ENCODE assay signal across 1 cellular context in the genomic region with DNA sequence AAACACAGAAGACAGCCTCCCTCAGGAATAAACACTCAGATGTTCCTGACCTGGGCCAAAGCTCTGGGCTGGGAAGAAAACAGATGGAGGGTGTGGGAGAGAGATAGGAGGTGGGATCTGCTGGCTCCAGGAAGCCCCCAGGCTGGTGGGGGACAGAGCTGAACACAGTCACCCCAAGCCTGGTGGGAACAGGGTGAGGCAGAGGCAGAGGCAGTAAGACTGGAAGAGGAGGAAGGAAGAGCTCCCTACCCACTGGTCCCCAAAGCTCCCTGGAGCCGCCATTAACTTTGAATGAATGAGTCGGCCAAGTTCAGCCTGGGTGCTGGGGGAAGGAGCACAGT.
TF ChIP-seq lines count a peak whose summit lies in the region.

No MANE protein-coding gene starts in this region.

TF ChIP-seq in GM23338, 12 proteins besides CTCF, POLR2A, EP300 and RAD21 (continued from another document):
- no peak for TF ChIP-seq POLR2AphosphoS5 (IDR thresholded peaks at IDR 0.05; ENCODE audit: low read depth)
